ENCODE assay signal across 30 cellular contexts in genomic region chr1:101188311-101188710, GRCh38. TPM values are rescaled to one million over a fixed set of nuclear protein-coding genes. Genes with fewer than 3 reads are reported as not detected.
DNase-seq lines count a peak whose midpoint lies in the region; ATAC-seq and TF ChIP-seq lines count a peak whose summit lies in the region.
"Had no signal": no experiment of that assay in that cellular context is flagged by ENCODE, and none has a peak within 500 bp of the region (broad histone marks: within the 10 kb centered on the region; RNA-seq: fewer than 3 reads in every experiment).

No MANE protein-coding gene starts in this region.

- H3K27ac ChIP-seq in GM23248 = no peak overlapping the region
- H3K27ac ChIP-seq: A549, brain microvascular endothelial cell, colonic mucosa, esophagus muscularis mucosa, SK-N-MC, spleen, thoracic aorta, vagina had no signal

- H3F3A ChIP-seq in GM23248 (ENCODE audit: insufficient read depth) = no peaks in the 10 kb centered on the region; the same call in 1 of the 2 replicates

- intact Hi-C loops in activated CD8-positive, alpha-beta T cell treated with anti-CD3 and anti-CD28 coated beads for 36 hours (cut with micrococcal nuclease) = no loop called here

- H2AFZ ChIP-seq in GM23248 = no peak overlapping the region

- H3K4me1 Mint-ChIP-seq in activated CD8-positive, alpha-beta T cell treated with anti-CD3 and anti-CD28 coated beads for 36 hours (ENCODE audit: low read depth) = peaks cover 32% of the 10 kb centered on the region
- H3K4me1 Mint-ChIP-seq in activated CD8-positive, alpha-beta T cell treated with anti-CD3 and anti-CD28 coated beads, Interleukin-2, amount 10 ng/mL, durations not matched to agents 7 days and 5 days (ENCODE audit: low read depth) = peaks cover 27% of the 10 kb centered on the region
- H3K4me1 Mint-ChIP-seq in WTC11 = no peaks in the 10 kb centered on the region

- no peaks in the 10 kb centered on the region for H3K9me2 ChIP-seq in GM23248 (ENCODE audit: insufficient read depth)

- no peaks in the 10 kb centered on the region for H3K79me2 ChIP-seq in GM23248 (ENCODE audit: insufficient read depth)

- H3K27me3 ChIP-seq in GM23248 (replicated peaks; ENCODE audit: insufficient read depth) = no peaks in the 10 kb centered on the region
- H3K27me3 ChIP-seq: BE2C, brain microvascular endothelial cell, colonic mucosa, esophagus muscularis mucosa, spleen, vagina had no signal

- TF ChIP-seq CTCF in activated CD8-positive, alpha-beta T cell treated with anti-CD3 and anti-CD28 coated beads for 36 hours (IDR thresholded peaks at IDR 0.05) = no peak
- no peak for TF ChIP-seq CTCF in WTC11 (IDR thresholded peaks at IDR 0.05)

- no peaks in the 10 kb centered on the region for H4K20me1 ChIP-seq in GM23248 (ENCODE audit: insufficient read depth)

- H3K27ac Mint-ChIP-seq in activated CD8-positive, alpha-beta T cell treated with anti-CD3 and anti-CD28 coated beads for 36 hours = no peak overlapping the region
- H3K27ac Mint-ChIP-seq in activated CD8-positive, alpha-beta T cell treated with anti-CD3 and anti-CD28 coated beads, Interleukin-2, amount 10 ng/mL, durations not matched to agents 7 days and 5 days = no peak overlapping the region
- H3K27ac Mint-ChIP-seq in WTC11 = no peak overlapping the region
- H3K27ac Mint-ChIP-seq: activated T-helper 2 cell treated with anti-CD3 and anti-CD28 coated beads, Interferon-gamma antibody, Interleukin-2, Interleukin-4, amounts not matched to agents 10 μg/mL and 5 μg/mL and 100 μg/mL, durations not matched to agents 14 hours and 24 hours and 36 hours; memory B cell had no signal

- in situ Hi-C loops in GM23248 (cut with MboI) = no loop called here

- H3K4me1 ChIP-seq in GM23248 (ENCODE audit: insufficient read depth) = peaks cover 23% of the 10 kb centered on the region
- H3K4me1 ChIP-seq: A549, colonic mucosa, vagina had no signal

- no peaks in the 10 kb centered on the region for H3K9me3 ChIP-seq in GM23248 (ENCODE audit: low read depth)
- H3K9me3 ChIP-seq: A549, BE2C, colonic mucosa, esophagus muscularis mucosa, spleen, thoracic aorta, vagina had no signal

- peak; percentile 25 for ATAC-seq in activated CD8-positive, alpha-beta T cell treated with anti-CD3 and anti-CD28 coated beads for 36 hours
- ATAC-seq in activated CD8-positive, alpha-beta T cell treated with anti-CD3 and anti-CD28 coated beads, Interleukin-2, amount 10 ng/mL, durations not matched to agents 7 days and 5 days = no peak
- ATAC-seq in HG03520 (IDR thresholded peaks at IDR 0.05; ENCODE audit: unreplicated experiment) (no peak), WTC11 (no peak)
- ATAC-seq: A549 had no signal

- no peak overlapping the region for H3K4me3 Mint-ChIP-seq in activated CD8-positive, alpha-beta T cell treated with anti-CD3 and anti-CD28 coated beads for 36 hours
- no peak overlapping the region for H3K4me3 Mint-ChIP-seq in activated CD8-positive, alpha-beta T cell treated with anti-CD3 and anti-CD28 coated beads, Interleukin-2, amount 10 ng/mL, durations not matched to agents 7 days and 5 days
- H3K4me3 Mint-ChIP-seq in WTC11 = no peak overlapping the region
- H3K4me3 Mint-ChIP-seq: memory B cell; T-helper 1 cell treated with Interleukin-12 subunit alpha and Interleukin-12 subunit beta and Interleukin-4 antibody, amounts not matched to agents 30 μg/mL and 1 μg/mL, for 36 hours had no signal

- H3K9me3 Mint-ChIP-seq in activated CD8-positive, alpha-beta T cell treated with anti-CD3 and anti-CD28 coated beads for 36 hours = peaks cover 6% of the 10 kb centered on the region
- peaks cover 4% of the 10 kb centered on the region for H3K9me3 Mint-ChIP-seq in activated CD8-positive, alpha-beta T cell treated with anti-CD3 and anti-CD28 coated beads, Interleukin-2, amount 10 ng/mL, durations not matched to agents 7 days and 5 days (ENCODE audit: insufficient read depth)
- peaks cover 3% of the 10 kb centered on the region for H3K9me3 Mint-ChIP-seq in WTC11
- H3K9me3 Mint-ChIP-seq: memory B cell had no signal

- H3K36me3 Mint-ChIP-seq in activated CD8-positive, alpha-beta T cell treated with anti-CD3 and anti-CD28 coated beads for 36 hours (ENCODE audit: low read depth) = peaks cover 2% of the 10 kb centered on the region
- H3K36me3 Mint-ChIP-seq in activated CD8-positive, alpha-beta T cell treated with anti-CD3 and anti-CD28 coated beads, Interleukin-2, amount 10 ng/mL, durations not matched to agents 7 days and 5 days (ENCODE audit: low read depth) = peaks cover 5% of the 10 kb centered on the region
- no peaks in the 10 kb centered on the region for H3K36me3 Mint-ChIP-seq in WTC11
- H3K36me3 Mint-ChIP-seq: memory B cell had no signal

- H3K36me3 ChIP-seq in GM23248 (ENCODE audit: low read depth) = no peaks in the 10 kb centered on the region
- H3K36me3 ChIP-seq: BE2C, brain microvascular endothelial cell, colonic mucosa, esophagus muscularis mucosa, spleen, thoracic aorta, vagina had no signal

- H3K4me3 ChIP-seq in GM23248 = no peak overlapping the region
- H3K4me3 ChIP-seq: A549, colonic mucosa, esophagus muscularis mucosa, SK-N-MC, spleen, thoracic aorta, vagina had no signal

- POLR2A ChIA-PET in activated CD8-positive, alpha-beta T cell treated with anti-CD3 and anti-CD28 coated beads for 36 hours (lab: Charles Lee) = interaction anchor here (1.3 to 2.0 kb wide), 2 partner anchors 9 to 47 kb away, joined by 5 to 13 read pairs; no protein-coding TSS in a partner anchor
- POLR2A ChIA-PET in activated CD8-positive, alpha-beta T cell treated with anti-CD3 and anti-CD28 coated beads, Interleukin-2, amount 10 ng/mL, durations not matched to agents 7 days and 5 days (lab: Charles Lee) = no interaction called here
- POLR2A ChIA-PET in WTC11 (lab: Charles Lee) = no interaction called here

- H3K4me2 ChIP-seq in GM23248 (ENCODE audit: unreplicated experiment) = no peak overlapping the region
- H3K4me2 ChIP-seq: A549 had no signal

- H3K9ac ChIP-seq in GM23248 = no peak overlapping the region

- DNase-seq in activated CD8-positive, alpha-beta T cell treated with anti-CD3 and anti-CD28 coated beads for 36 hours = peak; percentile 47
- DNase-seq in activated CD8-positive, alpha-beta T cell treated with anti-CD3 and anti-CD28 coated beads, Interleukin-2, amount 10 ng/mL, durations not matched to agents 7 days and 5 days = no peak
- DNase-seq in GM23248 = peak; percentile 17
- peak; percentile 56 for DNase-seq in amniotic epithelial cell (ENCODE audit: low read depth)
- peak; percentile 31 for DNase-seq in glomerular visceral epithelial cell (ENCODE audit: extremely low spot score)
- DNase-seq in retina = no peak
- no peak for DNase-seq in WTC11 (ENCODE audit: low spot score)
- DNase-seq: activated CD4-positive, alpha-beta T cell treated with anti-CD3 and anti-CD28 coated beads for 48 hours; BE2C; brain microvascular endothelial cell; colonic mucosa; GOT3; KG1; NCI-H1694 treated with DMSO at 0.1 percent for 48 hours; NCI-H2171 treated with DMSO at 0.1 percent for 48 hours; NCI-H524 treated with DMSO at 0.1 percent for 48 hours; RPMI8226; spleen; stimulated activated CD4-positive, alpha-beta T cell treated with anti-CD3 and anti-CD28 coated beads, Interleukin-4, amount 100 ng/mL, for 1 hour; stimulated activated naive CD4-positive, alpha-beta T cell had no signal

- CTCF ChIA-PET in activated CD8-positive, alpha-beta T cell treated with anti-CD3 and anti-CD28 coated beads for 36 hours (lab: Charles Lee) = no interaction called here
- CTCF ChIA-PET in activated CD8-positive, alpha-beta T cell treated with anti-CD3 and anti-CD28 coated beads, Interleukin-2, amount 10 ng/mL, durations not matched to agents 7 days and 5 days (lab: Charles Lee) = no interaction called here
- CTCF ChIA-PET in WTC11 (lab: Charles Lee) = no interaction called here

- H3K27me3 Mint-ChIP-seq in activated CD8-positive, alpha-beta T cell treated with anti-CD3 and anti-CD28 coated beads for 36 hours = no peaks in the 10 kb centered on the region
- H3K27me3 Mint-ChIP-seq in activated CD8-positive, alpha-beta T cell treated with anti-CD3 and anti-CD28 coated beads, Interleukin-2, amount 10 ng/mL, durations not matched to agents 7 days and 5 days (ENCODE audit: low read depth) = no peaks in the 10 kb centered on the region
- no peaks in the 10 kb centered on the region for H3K27me3 Mint-ChIP-seq in WTC11 (ENCODE audit: low read depth)
- H3K27me3 Mint-ChIP-seq: memory B cell had no signal

TF ChIP-seq in WTC11, 78 proteins besides CTCF, POLR2A, EP300 and RAD21 (continues in another document):
- TF ChIP-seq CREB1 (CRISPR knock-in tag; IDR thresholded peaks at IDR 0.05) = no peak
- no peak for TF ChIP-seq CREM (CRISPR knock-in tag; IDR thresholded peaks at IDR 0.05)
- TF ChIP-seq, protein P1, sequence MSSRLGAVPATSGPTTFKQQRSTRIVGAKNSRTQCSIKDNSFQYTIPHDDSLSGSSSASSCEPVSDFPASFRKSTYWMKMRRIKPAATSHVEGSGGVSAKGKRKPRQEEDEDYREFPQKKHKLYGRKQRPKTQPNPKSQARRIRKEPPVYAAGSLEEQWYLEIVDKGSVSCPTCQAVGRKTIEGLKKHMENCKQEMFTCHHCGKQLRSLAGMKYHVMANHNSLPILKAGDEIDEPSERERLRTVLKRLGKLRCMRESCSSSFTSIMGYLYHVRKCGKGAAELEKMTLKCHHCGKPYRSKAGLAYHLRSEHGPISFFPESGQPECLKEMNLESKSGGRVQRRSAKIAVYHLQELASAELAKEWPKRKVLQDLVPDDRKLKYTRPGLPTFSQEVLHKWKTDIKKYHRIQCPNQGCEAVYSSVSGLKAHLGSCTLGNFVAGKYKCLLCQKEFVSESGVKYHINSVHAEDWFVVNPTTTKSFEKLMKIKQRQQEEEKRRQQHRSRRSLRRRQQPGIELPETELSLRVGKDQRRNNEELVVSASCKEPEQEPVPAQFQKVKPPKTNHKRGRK (CRISPR knock-in tag; IDR thresholded peaks at IDR 0.05; ENCODE audit: borderline replicate concordance) = no peak
- TF ChIP-seq ERG (CRISPR knock-in tag; IDR thresholded peaks at IDR 0.05) = no peak
- no peak for TF ChIP-seq ZNF232 (CRISPR knock-in tag; IDR thresholded peaks at IDR 0.05)

RNA-seq across cellular contexts. Expression of gene S1PR1, which starts 48.5 kb away (rescaled TPM):
- 10 to 100 TPM; 63.9 to 66.4 TPM for total RNA-seq in activated CD8-positive, alpha-beta T cell treated with anti-CD3 and anti-CD28 coated beads for 36 hours
- 10 to 100 TPM; 72.8 to 76.5 TPM for total RNA-seq in activated CD8-positive, alpha-beta T cell treated with anti-CD3 and anti-CD28 coated beads, Interleukin-2, amount 10 ng/mL, durations not matched to agents 7 days and 5 days
- 42.6 and 44.3 TPM in 2 replicates for total RNA-seq in GM23248 (2014; rRNA removed; shearing (Covaris generic))
- 48.5 and 52.2 TPM in 2 replicates for polyA plus RNA-seq in GM23248 (2016; fragmentation: Nextera tagmentation; extraction: Ambion mirVana)
- 3.2 to 3.4 TPM (median 3.2 TPM) in 3 replicates for total RNA-seq in WTC11 (2021)
- total RNA-seq: HT-29 had no signal

Comparison
In these comparisons a context has a peak if more than half of its experiments do, and no peak if none do; other contexts are left out.
1. DNase-seq: peak in activated CD8-positive, alpha-beta T cell treated with anti-CD3 and anti-CD28 coated beads for 36 hours (single experiment), GM23248 (single experiment), amniotic epithelial cell (single experiment) and glomerular visceral epithelial cell (single experiment); none in activated CD8-positive, alpha-beta T cell treated with anti-CD3 and anti-CD28 coated beads, Interleukin-2, amount 10 ng/mL, durations not matched to agents 7 days and 5 days (single experiment), retina (single experiment) and WTC11 (single experiment).